In the genomic region with DNA sequence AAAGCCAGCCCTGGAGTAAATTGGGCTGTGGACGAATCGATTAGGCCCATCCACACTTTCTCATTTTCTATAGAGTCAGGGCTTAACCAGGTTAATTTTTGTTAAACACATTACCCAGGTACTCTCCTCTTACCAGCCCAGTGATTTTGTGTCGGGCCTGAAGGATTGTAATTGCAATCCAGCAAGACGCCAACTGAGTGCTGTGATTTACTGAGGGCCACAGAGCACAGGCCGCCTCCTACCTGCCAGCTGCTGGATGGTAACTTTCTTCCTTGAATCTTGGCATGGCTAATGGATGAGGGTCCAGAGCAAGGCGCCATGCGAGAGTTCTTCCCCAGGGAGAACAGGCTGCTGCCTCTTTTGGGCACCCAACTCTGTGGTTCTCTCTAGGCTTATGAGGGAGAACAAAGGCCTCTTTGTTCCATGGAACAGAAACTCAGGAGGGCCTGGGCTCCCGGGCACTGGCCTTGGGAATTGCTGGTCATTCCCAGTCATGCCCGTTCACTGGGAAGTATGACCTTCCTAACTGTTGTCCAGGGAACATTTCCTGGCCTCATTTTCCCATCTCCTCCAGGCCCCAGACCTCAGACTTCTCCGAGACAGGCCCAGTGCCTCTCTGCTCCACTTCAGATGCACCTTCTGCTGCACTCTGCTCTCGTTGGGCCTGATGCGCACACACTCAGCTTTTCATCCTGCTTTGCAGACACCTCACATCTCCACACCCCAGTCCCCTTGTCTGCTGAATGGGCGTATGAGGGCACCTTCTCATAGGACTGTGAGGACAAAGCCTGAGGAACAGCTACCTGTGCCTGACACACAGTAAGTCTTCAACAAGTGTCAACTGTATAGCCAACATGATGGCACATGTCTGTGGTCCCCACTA, we compare ENCODE assay signal across 1 cellular context.
TF ChIP-seq lines count a peak whose summit lies in the region.

No MANE protein-coding gene starts in this region.

TF ChIP-seq in HEK293T, 16 proteins besides CTCF, POLR2A, EP300 and RAD21 (continued from another document):
- no peak for TF ChIP-seq CTBP1 (IDR thresholded peaks at IDR 0.05; ENCODE audit: borderline replicate concordance)
